ENCODE assay signal across 1 cellular context in the genomic region with DNA sequence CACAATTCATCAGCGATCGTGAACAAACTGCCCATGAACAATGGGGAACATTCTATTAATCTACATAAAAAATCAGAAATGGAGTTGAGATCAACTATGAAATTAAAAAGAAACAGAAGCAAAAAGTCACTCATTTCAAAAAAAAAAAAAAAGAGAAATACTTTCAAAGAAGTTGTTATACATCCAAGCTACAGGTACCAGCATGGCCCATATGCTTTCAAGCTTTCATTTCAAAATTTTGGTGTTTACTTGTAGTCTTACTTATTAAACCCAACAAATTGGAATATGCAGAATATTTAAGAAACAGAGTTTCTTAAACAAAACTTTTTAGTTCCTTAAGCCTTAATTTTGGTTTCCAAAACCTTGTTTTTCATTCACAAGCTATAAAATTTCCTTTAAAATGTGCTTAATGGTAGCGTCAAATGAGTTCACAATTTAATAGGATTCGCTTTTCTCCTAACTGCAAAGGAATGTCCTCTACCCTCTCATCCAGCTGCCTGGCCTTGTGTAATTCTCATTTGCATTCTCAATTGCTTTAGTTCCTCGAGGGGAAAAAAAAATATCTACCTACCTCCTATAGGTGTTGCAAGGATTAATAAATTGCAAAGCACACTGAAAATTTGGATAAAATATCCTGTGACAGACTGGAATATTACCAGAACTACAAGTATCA.
TF ChIP-seq lines count a peak whose summit lies in the region.

No MANE protein-coding gene starts in this region.

TF ChIP-seq in GM23338, 12 proteins besides CTCF, POLR2A, EP300 and RAD21 (continued from another document):
- TF ChIP-seq, protein P1, sequence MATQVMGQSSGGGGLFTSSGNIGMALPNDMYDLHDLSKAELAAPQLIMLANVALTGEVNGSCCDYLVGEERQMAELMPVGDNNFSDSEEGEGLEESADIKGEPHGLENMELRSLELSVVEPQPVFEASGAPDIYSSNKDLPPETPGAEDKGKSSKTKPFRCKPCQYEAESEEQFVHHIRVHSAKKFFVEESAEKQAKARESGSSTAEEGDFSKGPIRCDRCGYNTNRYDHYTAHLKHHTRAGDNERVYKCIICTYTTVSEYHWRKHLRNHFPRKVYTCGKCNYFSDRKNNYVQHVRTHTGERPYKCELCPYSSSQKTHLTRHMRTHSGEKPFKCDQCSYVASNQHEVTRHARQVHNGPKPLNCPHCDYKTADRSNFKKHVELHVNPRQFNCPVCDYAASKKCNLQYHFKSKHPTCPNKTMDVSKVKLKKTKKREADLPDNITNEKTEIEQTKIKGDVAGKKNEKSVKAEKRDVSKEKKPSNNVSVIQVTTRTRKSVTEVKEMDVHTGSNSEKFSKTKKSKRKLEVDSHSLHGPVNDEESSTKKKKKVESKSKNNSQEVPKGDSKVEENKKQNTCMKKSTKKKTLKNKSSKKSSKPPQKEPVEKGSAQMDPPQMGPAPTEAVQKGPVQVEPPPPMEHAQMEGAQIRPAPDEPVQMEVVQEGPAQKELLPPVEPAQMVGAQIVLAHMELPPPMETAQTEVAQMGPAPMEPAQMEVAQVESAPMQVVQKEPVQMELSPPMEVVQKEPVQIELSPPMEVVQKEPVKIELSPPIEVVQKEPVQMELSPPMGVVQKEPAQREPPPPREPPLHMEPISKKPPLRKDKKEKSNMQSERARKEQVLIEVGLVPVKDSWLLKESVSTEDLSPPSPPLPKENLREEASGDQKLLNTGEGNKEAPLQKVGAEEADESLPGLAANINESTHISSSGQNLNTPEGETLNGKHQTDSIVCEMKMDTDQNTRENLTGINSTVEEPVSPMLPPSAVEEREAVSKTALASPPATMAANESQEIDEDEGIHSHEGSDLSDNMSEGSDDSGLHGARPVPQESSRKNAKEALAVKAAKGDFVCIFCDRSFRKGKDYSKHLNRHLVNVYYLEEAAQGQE (IDR thresholded peaks at IDR 0.05; ENCODE audit: unreplicated experiment): no peak
- no peak for TF ChIP-seq EZH2 (IDR thresholded peaks at IDR 0.05; ENCODE audit: low read depth, unreplicated experiment)
